ENCODE assay signal across 1 cellular context in the genomic region with DNA sequence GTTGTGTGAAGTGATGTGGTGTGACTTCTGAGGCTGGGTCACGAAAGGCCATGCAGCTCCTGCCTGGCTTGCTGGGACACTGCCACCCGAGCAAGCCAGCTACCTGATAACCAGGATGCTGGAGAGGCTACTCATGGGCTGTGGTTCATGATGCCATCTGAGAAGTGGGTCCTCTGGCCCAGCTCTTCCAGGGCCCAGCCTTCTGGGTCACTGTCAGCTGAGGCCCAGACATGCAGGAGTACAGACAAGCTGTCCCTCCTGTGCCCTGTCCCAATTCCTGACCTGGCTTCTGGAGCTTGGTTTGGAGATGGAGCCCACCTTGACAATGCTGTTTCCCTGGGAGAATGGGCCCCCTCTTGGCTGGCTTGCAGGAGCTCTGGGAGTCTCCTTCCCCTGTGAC.
TF ChIP-seq lines count a peak whose summit lies in the region.

No MANE protein-coding gene starts in this region.

TF ChIP-seq in endothelial cell of umbilical vein, 7 proteins besides CTCF, POLR2A, EP300 and RAD21:
- TF ChIP-seq MAX (IDR thresholded peaks at IDR 0.05; ENCODE audit: insufficient read depth, insufficient read length) (no peak), MYC (IDR thresholded peaks at IDR 0.05; ENCODE audit: low read depth, low read length) (no peak), JUN (IDR thresholded peaks at IDR 0.05; ENCODE audit: borderline replicate concordance, insufficient read depth, insufficient read length, low read depth) (no peak), GATA2 (IDR thresholded peaks at IDR 0.05; ENCODE audit: insufficient read depth, insufficient read length, low read depth, low read length) (no peak), EZH2 (IDR thresholded peaks at IDR 0.05; ENCODE audit: borderline replicate concordance, low read depth, low read length, severe bottlenecking) (no peak), POLR2AphosphoS5 (IDR thresholded peaks at IDR 0.05; ENCODE audit: insufficient read depth, low read depth, low read length) (no peak), FOS (IDR thresholded peaks at IDR 0.05; ENCODE audit: borderline replicate concordance, insufficient read depth, low read length) (no peak)
